8 cellular contexts compared by ENCODE assay signal in genomic region chr9:35736201-35736633, GRCh38. TPM values are rescaled to one million over a fixed set of nuclear protein-coding genes. Genes with fewer than 3 reads are reported as not detected.
DNase-seq lines count a peak whose midpoint lies in the region; ATAC-seq and TF ChIP-seq lines count a peak whose summit lies in the region.

No MANE protein-coding gene starts in this region.

- H3K27ac ChIP-seq in 22Rv1 (peak overlapping the region; percentile 32; the same call in 1 of the 2 replicates), brain microvascular endothelial cell (peak overlapping the region; percentile 52)

- H3K27me3 ChIP-seq in brain microvascular endothelial cell (replicated peaks) (no peaks in the 10 kb centered on the region), kidney epithelial cell (ENCODE audit: control insufficient read depth, insufficient read depth, low read length) (no peaks in the 10 kb centered on the region)

- no peak for ATAC-seq in GM21529 (IDR thresholded peaks at IDR 0.05; ENCODE audit: unreplicated experiment)

- TF ChIP-seq CTCF in 22Rv1 (IDR thresholded peaks at IDR 0.05), result peak; percentile 89
- peak; percentile 91 for TF ChIP-seq CTCF in GM12865 (IDR thresholded peaks at IDR 0.05; ENCODE audit: insufficient read depth, low read depth, low read length, missing control alignments)
- TF ChIP-seq CTCF in brain microvascular endothelial cell (IDR thresholded peaks at IDR 0.05; ENCODE audit: low read depth, low read length, missing control alignments), result peak; percentile 96
- TF ChIP-seq CTCF in kidney epithelial cell (IDR thresholded peaks at IDR 0.05; ENCODE audit: insufficient read depth, low read length, poor library complexity, severe bottlenecking), result peak; percentile 93

- H3K4me3 ChIP-seq in GM12865 (ENCODE audit: low read depth, low read length), result no peak overlapping the region
- H3K4me3 ChIP-seq in brain microvascular endothelial cell (ENCODE audit: low read depth, low read length), result no peak overlapping the region
- no peak overlapping the region for H3K4me3 ChIP-seq in kidney epithelial cell (ENCODE audit: low read depth, low read length)

- in situ Hi-C loops in brain microvascular endothelial cell (cut with HindIII; ENCODE audit: low pct_ligation_motif_present, low sequenced_read_pairs), result no loop called here

- H3K36me3 ChIP-seq in brain microvascular endothelial cell (replicated peaks), result peaks cover 66% of the 10 kb centered on the region
- H3K36me3 ChIP-seq in kidney epithelial cell (ENCODE audit: control insufficient read depth, insufficient read depth, low read length), result peaks cover 5% of the 10 kb centered on the region

- peak; percentile 85 for DNase-seq in GM12865 (ENCODE audit: low read depth)
- peak; percentile 45 to 46 for DNase-seq in NCI-H1930 (lab: John Stamatoyannopoulos, UW)
- DNase-seq in T-helper 9 cell, result peak; percentile 39
- peak; percentile 81 for DNase-seq in brain microvascular endothelial cell
- DNase-seq in kidney epithelial cell (ENCODE audit: low read depth), result no peak
- DNase-seq in stimulated activated CD4-positive, alpha-beta T cell treated with anti-CD3 and anti-CD28 coated beads, TNF-alpha, amount 100 ng/mL, for 4 hours (ENCODE audit: low read depth in 3 of 3), result peak; percentile 29 to 45 (median 45)

RNA-seq across cellular contexts. Expression of gene CREB3, which starts 3.8 kb away (rescaled TPM):
- total RNA-seq in kidney epithelial cell, result 73.9 and 87.5 TPM in 2 replicates

RNA-seq across cellular contexts. Expression of gene TLN1, which starts 4.2 kb away (rescaled TPM):
- 245 and 268 TPM in 2 replicates for total RNA-seq in kidney epithelial cell

RNA-seq across cellular contexts. Expression of gene GBA2, which starts 12.8 kb away (rescaled TPM):
- total RNA-seq in kidney epithelial cell, result 53.7 and 57.0 TPM in 2 replicates

RNA-seq across cellular contexts. Expression of gene RGP1, which starts 12.9 kb away (rescaled TPM):
- 21.5 and 24.4 TPM in 2 replicates for total RNA-seq in kidney epithelial cell

RNA-seq across cellular contexts. Expression of gene MSMP, which starts 17.9 kb away (rescaled TPM):
- not detected in 2 replicates for total RNA-seq in kidney epithelial cell
